In genomic region chr14:102356280-102356679, GRCh38 we compare ENCODE assay signal across 1 cellular context.
TF ChIP-seq lines count a peak whose summit lies in the region.

No MANE protein-coding gene starts in this region.

TF ChIP-seq in GM12878, 131 proteins besides CTCF, POLR2A, EP300 and RAD21:
- TF ChIP-seq POLR2AphosphoS5 (IDR thresholded peaks at IDR 0.05; ENCODE audit: low read length) (no peak), JUNB (IDR thresholded peaks at IDR 0.05) (no peak), IRF4 (IDR thresholded peaks at IDR 0.05; ENCODE audit: low read depth, low read length) (no peak), CBFB (IDR thresholded peaks at IDR 0.05; ENCODE audit: low read depth) (no peak), HDAC2 (IDR thresholded peaks at IDR 0.05) (no peak), NBN (IDR thresholded peaks at IDR 0.05) (no peak), CEBPZ (IDR thresholded peaks at IDR 0.05; ENCODE audit: low read depth, low read length) (no peak), BHLHE40 (IDR thresholded peaks at IDR 0.05; ENCODE audit: borderline replicate concordance in 1 of 2, low read depth in 2 of 2, low read length in 1 of 2) (no peak), TAF1 (IDR thresholded peaks at IDR 0.05; ENCODE audit: borderline replicate concordance, low read depth, low read length) (no peak), SREBF1 (IDR thresholded peaks at IDR 0.05; ENCODE audit: low read length) (no peak), BMI1 (IDR thresholded peaks at IDR 0.05; ENCODE audit: borderline replicate concordance) (no peak)
